ENCODE assay signal across 15 cellular contexts in the genomic region with DNA sequence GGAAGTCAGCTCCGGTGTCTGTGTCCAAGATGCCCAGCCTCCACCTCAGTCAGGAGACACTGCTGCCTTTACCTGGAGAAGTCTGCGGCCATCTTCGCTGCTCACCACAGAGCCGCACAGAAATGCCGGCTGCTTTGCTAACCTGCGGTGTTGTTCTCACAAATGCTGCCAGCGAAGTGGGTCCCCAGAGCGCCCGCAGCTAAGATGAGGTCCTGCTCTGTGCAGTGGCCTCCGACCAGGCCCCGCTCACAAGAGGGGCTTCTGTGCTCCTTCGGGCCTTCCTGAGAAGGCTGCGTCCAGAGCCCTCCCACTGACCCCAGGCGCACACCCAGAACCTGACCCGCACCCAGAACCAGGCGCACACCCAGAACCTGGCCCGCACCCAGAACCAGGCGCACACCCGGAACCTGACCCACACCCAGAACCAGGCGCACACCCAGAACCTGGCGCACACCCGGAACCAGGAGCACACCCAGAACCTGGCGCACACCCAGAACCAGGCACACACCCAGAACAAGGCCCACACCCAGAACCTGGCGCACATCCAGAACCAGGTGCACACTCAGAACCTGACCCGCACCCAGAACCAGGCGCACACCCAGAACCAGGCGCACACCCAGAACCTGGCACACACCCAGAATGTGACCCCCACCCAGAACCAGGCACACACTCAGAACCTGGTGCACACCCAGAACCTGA.
"Had no signal": no experiment of that assay in that cellular context is flagged by ENCODE, and none has a peak within 500 bp of the region (broad histone marks: within the 10 kb centered on the region; RNA-seq: fewer than 3 reads in every experiment).

No MANE protein-coding gene starts in this region.

- H3K27ac ChIP-seq: colonic mucosa, hepatocyte, neutrophil, sigmoid colon, skin epidermis, stomach, thoracic aorta, transverse colon had no signal

- H3K4me3 ChIP-seq: colonic mucosa, hepatocyte, sigmoid colon, skin epidermis, stomach, thoracic aorta, transverse colon had no signal

- H3K4me1 ChIP-seq: colonic mucosa, sigmoid colon, transverse colon had no signal

- H3K36me3 ChIP-seq: colonic mucosa, thoracic aorta, transverse colon had no signal

- DNase-seq: colonic mucosa; dermis blood vessel endothelial cell; erythroblast; foreskin melanocyte; head of caudate nucleus; naive thymus-derived CD4-positive, alpha-beta T cell; nephron progenitor cell; sigmoid colon; stimulated activated naive CD4-positive, alpha-beta T cell; stomach; transverse colon had no signal

- H3K4me2 ChIP-seq: hepatocyte had no signal

- H3K9me3 ChIP-seq: colonic mucosa, neutrophil, sigmoid colon, stomach, thoracic aorta, transverse colon had no signal

- H3K27me3 ChIP-seq: colonic mucosa, hepatocyte, neutrophil, sigmoid colon, stomach, transverse colon had no signal

- H2AFZ ChIP-seq: hepatocyte had no signal
